In genomic region chr1:193189442-193190095, GRCh38 we compare ENCODE assay signal across 1 cellular context.
TF ChIP-seq lines count a peak whose summit lies in the region.

No MANE protein-coding gene starts in this region.

TF ChIP-seq in HEK293, 187 proteins besides CTCF, POLR2A, EP300 and RAD21 (continued from another document):
- 0 out of 2 replicates have a peak, but pooled peaks have one; percentile 17 for TF ChIP-seq ATF2 (tag by site-specific recombination; IDR thresholded peaks at IDR 0.05; ENCODE audit: low read depth)
- no peak for TF ChIP-seq ZNF114 (tag by site-specific recombination; IDR thresholded peaks at IDR 0.05)
- peak; percentile 54 for TF ChIP-seq PRDM6 (tag by site-specific recombination; IDR thresholded peaks at IDR 0.05)
- TF ChIP-seq ZNF639 (tag by site-specific recombination; IDR thresholded peaks at IDR 0.05): no peak
